Comparison of ENCODE assay signal across 9 cellular contexts in genomic region chr5:54753034-54753433, GRCh38.
DNase-seq lines count a peak whose midpoint lies in the region; ATAC-seq, FAIRE-seq and TF ChIP-seq lines count a peak whose summit lies in the region.
"Had no signal": no experiment of that assay in that cellular context is flagged by ENCODE, and none has a peak within 500 bp of the region (broad histone marks: within the 10 kb centered on the region; RNA-seq: fewer than 3 reads in every experiment).

No MANE protein-coding gene starts in this region.

- no peaks in the 10 kb centered on the region for H3K9me3 ChIP-seq in DOHH2 (ENCODE audit: control insufficient read depth, insufficient read depth, low read length)
- H3K9me3 ChIP-seq: pancreas had no signal

- no peak for DNase-seq in HTR-8/SVneo (ENCODE audit: insufficient read length, low spot score)
- peak; percentile 22 for DNase-seq in central memory CD4-positive, alpha-beta T cell
- DNase-seq in stimulated activated CD4-positive, alpha-beta T cell treated with anti-CD3 and anti-CD28 coated beads, Interleukin-1b, Interleukin-23, amount 100 ng/mL, for 48 hours, result no peak
- no peak for DNase-seq in cortex of kidney (lab: John Stamatoyannopoulos, UW)
- DNase-seq in erythroblast (lab: John Stamatoyannopoulos, UW), result no peak
- DNase-seq in NCI-H1105 treated with DMSO at 0.1 percent for 48 hours (lab: John Stamatoyannopoulos, UW), result no peak
- DNase-seq: pancreas had no signal

- peak; percentile 97 for ATAC-seq in GM21447 (IDR thresholded peaks at IDR 0.05; ENCODE audit: unreplicated experiment)

- no peaks in the 10 kb centered on the region for H3K27me3 ChIP-seq in DOHH2 (ENCODE audit: control insufficient read depth, low read length)
- H3K27me3 ChIP-seq: pancreas had no signal

- no peak overlapping the region for H3K27ac ChIP-seq in DOHH2 (ENCODE audit: low read depth, low read length)
- H3K27ac ChIP-seq: pancreas had no signal

- H4K20me1 ChIP-seq in DOHH2 (ENCODE audit: control insufficient read depth, insufficient read depth, low read depth, low read length), result no peaks in the 10 kb centered on the region

- no peaks in the 10 kb centered on the region for H3K36me3 ChIP-seq in DOHH2 (ENCODE audit: control insufficient read depth, low read length)
- H3K36me3 ChIP-seq: pancreas had no signal

- no peak for TF ChIP-seq CTCF in DOHH2 (IDR thresholded peaks at IDR 0.05; ENCODE audit: low read depth, low read length, poor library complexity, severe bottlenecking)

- peaks cover 40% of the 10 kb centered on the region for H3K4me1 ChIP-seq in DOHH2 (ENCODE audit: control insufficient read depth, low read length)
- H3K4me1 ChIP-seq: pancreas had no signal

- peak; percentile 31 for FAIRE-seq in HTR-8/SVneo (lab: Jason Lieb, UNC)
- FAIRE-seq: pancreas had no signal

- H3F3A ChIP-seq in DOHH2 (ENCODE audit: control insufficient read depth, insufficient read depth), result no peaks in the 10 kb centered on the region

- H3K4me2 ChIP-seq in DOHH2 (ENCODE audit: low read length), result peak overlapping the region; percentile 55

- H3K79me2 ChIP-seq in DOHH2 (ENCODE audit: control insufficient read depth, low read length), result no peaks in the 10 kb centered on the region

- TF ChIP-seq POLR2A in erythroblast (IDR thresholded peaks at IDR 0.05; ENCODE audit: low read length), result no peak

- no peaks in the 10 kb centered on the region for H3K9me2 ChIP-seq in DOHH2 (replicated peaks; ENCODE audit: control insufficient read depth, low read length)

- H3K4me3 ChIP-seq in DOHH2 (ENCODE audit: low read length), result 0 out of 2 replicates have a peak overlapping the region, but pooled peaks have one; percentile 22
- H3K4me3 ChIP-seq: pancreas had no signal
